Comparison of ENCODE assay signal across 18 cellular contexts in the genomic region with DNA sequence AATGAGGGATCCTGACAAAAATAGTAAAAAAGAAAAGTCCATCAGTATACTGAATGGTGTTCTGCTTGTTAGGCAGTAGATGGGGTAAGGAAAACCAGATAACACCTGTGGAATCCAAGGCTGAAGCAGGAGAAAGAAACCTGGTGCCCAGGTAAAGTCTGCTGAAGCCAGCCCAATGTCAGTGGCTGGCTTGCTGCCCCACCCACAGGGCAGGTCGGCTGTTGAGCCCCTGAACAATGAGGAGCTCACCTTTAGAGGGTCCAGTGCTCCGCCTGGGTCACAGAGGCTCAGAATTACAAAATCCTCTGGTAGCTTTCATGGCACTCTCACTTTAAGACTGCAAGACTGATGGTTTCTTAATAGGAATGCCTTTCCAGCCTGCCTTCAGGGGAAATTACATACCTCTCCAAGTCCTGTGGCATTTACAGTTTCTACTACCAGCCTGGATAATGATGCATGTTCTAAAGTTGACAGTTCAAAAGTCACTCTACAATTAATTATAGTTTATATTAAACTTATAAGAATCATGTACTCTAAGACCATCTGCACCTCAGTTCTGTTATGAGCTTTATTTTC. TPM values are rescaled to one million over a fixed set of nuclear protein-coding genes. Genes with fewer than 3 reads are reported as not detected.
DNase-seq lines count a peak whose midpoint lies in the region; ATAC-seq and TF ChIP-seq lines count a peak whose summit lies in the region.
"Had no signal": no experiment of that assay in that cellular context is flagged by ENCODE, and none has a peak within 500 bp of the region (broad histone marks: within the 10 kb centered on the region; RNA-seq: fewer than 3 reads in every experiment).

No MANE protein-coding gene starts in this region.

- H3K27ac Mint-ChIP-seq in GM23338 = no peak overlapping the region
- H3K27ac Mint-ChIP-seq in WTC11 = no peak overlapping the region
- H3K27ac Mint-ChIP-seq: IgD-negative memory B cell had no signal

- H3K27ac ChIP-seq in GM23338 (ENCODE audit: low read depth) (no peak overlapping the region), mesendoderm (ENCODE audit: low read depth, low read length) (no peak overlapping the region), adrenal gland (no peak overlapping the region)
- H3K27ac ChIP-seq: BLaER1 had no signal

- CTCF ChIA-PET in WTC11 (lab: Charles Lee) = no interaction called here

- no peak overlapping the region for H4K5ac ChIP-seq in mesendoderm (ENCODE audit: low read length)

- H3K9me3 ChIP-seq in adrenal gland (replicated peaks in 1 of 3) = no peaks in the 10 kb centered on the region
- H3K9me3 ChIP-seq: BLaER1, Caco-2 had no signal

- no peak overlapping the region for H3K56ac ChIP-seq in mesendoderm (ENCODE audit: low read length)

- H3K4me1 Mint-ChIP-seq in GM23338 (no peaks in the 10 kb centered on the region), WTC11 (0 out of 2 replicates have a peak, but pooled peaks cover 4% of the 10 kb centered on the region)
- H3K4me1 Mint-ChIP-seq: CD8-positive, alpha-beta memory T cell had no signal

- H3K79me2 ChIP-seq in GM23338 (replicated peaks; ENCODE audit: insufficient read depth) (no peaks in the 10 kb centered on the region), mesendoderm (ENCODE audit: control insufficient read depth, insufficient read depth, low read length) (no peaks in the 10 kb centered on the region)

- H2AK5ac ChIP-seq in mesendoderm (ENCODE audit: low read length) = no peak overlapping the region

- H3K4me2 ChIP-seq in GM23338 = no peak overlapping the region
- no peak overlapping the region for H3K4me2 ChIP-seq in mesendoderm (ENCODE audit: low read length)
- H3K4me2 ChIP-seq: BLaER1 had no signal

- no peaks in the 10 kb centered on the region for H4K20me1 ChIP-seq in GM23338 (replicated peaks; ENCODE audit: insufficient read depth)
- H4K20me1 ChIP-seq: BLaER1 had no signal

- H3K79me1 ChIP-seq in mesendoderm (ENCODE audit: low read length) = no peaks in the 10 kb centered on the region

- H3K9me2 ChIP-seq in GM23338 (ENCODE audit: insufficient read depth) = no peaks in the 10 kb centered on the region

- H2BK15ac ChIP-seq in mesendoderm (replicated peaks; ENCODE audit: low read depth) = no peak overlapping the region

- H3K27me3 ChIP-seq in GM23338 (ENCODE audit: insufficient read depth) (no peaks in the 10 kb centered on the region), mesendoderm (ENCODE audit: insufficient read depth, low read length, poor library complexity) (no peaks in the 10 kb centered on the region), adrenal gland (no peaks in the 10 kb centered on the region)
- H3K27me3 ChIP-seq: BLaER1 had no signal

- peaks cover 4% of the 10 kb centered on the region; the same call in 1 of the 2 replicates for H3K36me3 ChIP-seq in GM23338 (ENCODE audit: insufficient read depth)
- H3K36me3 ChIP-seq in mesendoderm (ENCODE audit: control insufficient read depth, insufficient read depth, low read length) = peaks cover 5% of the 10 kb centered on the region
- peaks cover 0 to 24% of the 10 kb centered on the region in 2 donors for H3K36me3 ChIP-seq in adrenal gland (replicated peaks in 1 of 2)

- peak; percentile 51 for DNase-seq in EH (ENCODE audit: low read depth)
- DNase-seq in GM23338 (ENCODE audit: low spot score) = no peak
- no peak for DNase-seq in WTC11 (ENCODE audit: low spot score)
- peak; percentile 22 for DNase-seq in mesendoderm
- no peak for DNase-seq in T-helper 2 cell
- no peak for DNase-seq in HK-2 (ENCODE audit: unreplicated experiment)
- no peak for DNase-seq in adrenal gland
- DNase-seq: 8988T; AML-193; Caco-2; CD8-positive, alpha-beta memory T cell; DND-41; HCEC 1CT had no signal

- WGBS in mesendoderm (ENCODE audit: extremely low coverage, insufficient coverage, low lambda C conversion rate) = no CpG with 5 or more reads among the region's 2 CpGs
- WGBS in adrenal gland, 4 donors = 84 to 100% (median 90%) methylated on average over 2 of the region's 2 CpGs

- intact Hi-C loops in adrenal gland (cut with DNase I) = no loop called here

- H3K4me3 Mint-ChIP-seq in GM23338 (no peak overlapping the region), WTC11 (no peak overlapping the region)
- H3K4me3 Mint-ChIP-seq: CD8-positive, alpha-beta memory T cell; IgD-negative memory B cell had no signal

- H3K9me3 Mint-ChIP-seq in GM23338 (no peaks in the 10 kb centered on the region), WTC11 (no peaks in the 10 kb centered on the region)
- H3K9me3 Mint-ChIP-seq: CD8-positive, alpha-beta memory T cell; IgD-negative memory B cell had no signal

- H3K23ac ChIP-seq in mesendoderm (ENCODE audit: low read length) = no peak overlapping the region

- H3K9ac ChIP-seq in mesendoderm (ENCODE audit: low read length) = no peak overlapping the region
- H3K9ac ChIP-seq: BLaER1 had no signal

- H3K18ac ChIP-seq in mesendoderm (ENCODE audit: low read length) = no peak overlapping the region

- no peak overlapping the region for H2BK5ac ChIP-seq in mesendoderm (ENCODE audit: low read length)

- POLR2A ChIA-PET in WTC11 (lab: Charles Lee) = no interaction called here

- H2BK120ac ChIP-seq in mesendoderm (ENCODE audit: low read depth, low read length) = no peak overlapping the region

- no peak for TF ChIP-seq POLR2A in adrenal gland (IDR thresholded peaks at IDR 0.05)

- no peak for TF ChIP-seq CTCF in GM23338 (conservative IDR thresholded peaks at IDR 0.05; ENCODE audit: low read depth in 2 of 2)
- no peak for TF ChIP-seq CTCF in WTC11 (IDR thresholded peaks at IDR 0.05)
- TF ChIP-seq CTCF in adrenal gland (IDR thresholded peaks at IDR 0.05) = no peak

- no peak overlapping the region for H3K4me3 ChIP-seq in GM23338
- H3K4me3 ChIP-seq in mesendoderm (ENCODE audit: low read length) = no peak overlapping the region
- no peak overlapping the region for H3K4me3 ChIP-seq in adrenal gland
- H3K4me3 ChIP-seq: BLaER1, GM12878 had no signal

- H3F3A ChIP-seq in GM23338 (replicated peaks; ENCODE audit: low read depth) = no peaks in the 10 kb centered on the region

- H4K8ac ChIP-seq in mesendoderm (ENCODE audit: low read depth, low read length) = no peak overlapping the region

- ATAC-seq in GM23338 (peak; percentile 60), WTC11 (peak; percentile 52), SK-N-SH treated with all-trans-retinoic acid at 6 μM for 48 hours (no peak)
- ATAC-seq: GM12878 had no signal

- no peak overlapping the region for H2AFZ ChIP-seq in GM23338

- H3K4me1 ChIP-seq in GM23338 (ENCODE audit: insufficient read depth) (no peaks in the 10 kb centered on the region), mesendoderm (ENCODE audit: control insufficient read depth, low read depth, low read length) (no peaks in the 10 kb centered on the region), adrenal gland (replicated peaks in 1 of 2) (no peaks in the 10 kb centered on the region)
- H3K4me1 ChIP-seq: Caco-2 had no signal

- H3K27me3 Mint-ChIP-seq in GM23338 (ENCODE audit: insufficient read depth, low read depth, poor library complexity) (no peaks in the 10 kb centered on the region), WTC11 (ENCODE audit: low read depth) (no peaks in the 10 kb centered on the region)
- H3K27me3 Mint-ChIP-seq: CD8-positive, alpha-beta memory T cell; IgD-negative memory B cell had no signal

- H3K4ac ChIP-seq in mesendoderm (ENCODE audit: low read depth, low read length) = no peak overlapping the region

- H3K36me3 Mint-ChIP-seq in GM23338 (ENCODE audit: low read depth) = no peaks in the 10 kb centered on the region
- peaks cover 8% of the 10 kb centered on the region; the same call in 1 of the 2 replicates for H3K36me3 Mint-ChIP-seq in WTC11

TF ChIP-seq in WTC11, 78 proteins besides CTCF, POLR2A, EP300 and RAD21 (continues in another document):
- no peak for TF ChIP-seq IRF2 (CRISPR knock-in tag; IDR thresholded peaks at IDR 0.05; ENCODE audit: borderline replicate concordance, low read depth)
- TF ChIP-seq NR1H2 (CRISPR knock-in tag; IDR thresholded peaks at IDR 0.05) = no peak
- no peak for TF ChIP-seq KAT7 (CRISPR knock-in tag; IDR thresholded peaks at IDR 0.05; ENCODE audit: borderline replicate concordance)

TF ChIP-seq in SK-N-SH treated with all-trans-retinoic acid at 6 μM for 48 hours, 23 proteins besides CTCF, POLR2A, EP300 and RAD21 (continues in another document):
- TF ChIP-seq BACH2 (CRISPR knock-in tag; IDR thresholded peaks at IDR 0.05; ENCODE audit: borderline replicate concordance) = no peak
- no peak for TF ChIP-seq ISL1 (CRISPR knock-in tag; IDR thresholded peaks at IDR 0.05)
- no peak for TF ChIP-seq TOX (CRISPR knock-in tag; IDR thresholded peaks at IDR 0.05; ENCODE audit: borderline replicate concordance)
- TF ChIP-seq PPARA (CRISPR knock-in tag; IDR thresholded peaks at IDR 0.05; ENCODE audit: borderline replicate concordance) = no peak
- TF ChIP-seq TCF4 (CRISPR knock-in tag; IDR thresholded peaks at IDR 0.05; ENCODE audit: borderline replicate concordance) = no peak
- TF ChIP-seq RARB (CRISPR knock-in tag; IDR thresholded peaks at IDR 0.05) = no peak
- TF ChIP-seq ZC3H10 (CRISPR knock-in tag; IDR thresholded peaks at IDR 0.05) = no peak

RNA-seq across cellular contexts. Expression of a gene that starts 23.8 kb away (rescaled TPM):
- 21.3 and 21.6 TPM in 2 replicates for total RNA-seq in GM23338 (2014; rRNA removed; shearing (Covaris generic))
- 7.2 and 9.5 TPM in 2 replicates for polyA plus RNA-seq in GM23338 (2016; fragmentation: Nextera tagmentation; extraction: Ambion mirVana)
- total RNA-seq in WTC11 (2021) = 22.7 to 28.0 TPM (median 25.6 TPM) in 3 replicates
- polyA plus RNA-seq in mesendoderm (2013, experiment 1 of 2) = 8.4 TPM
- polyA plus RNA-seq in mesendoderm (2013, experiment 2 of 2) = 8.0 TPM
- total RNA-seq in adrenal gland = 10 to 100 TPM; 22.0 to 48.4 (median 40.8) TPM
- polyA plus RNA-seq in adrenal gland = 10 to 100 TPM; 24.5 to 40.1 (median 28.1) TPM

RNA-seq across cellular contexts. Expression of a gene that starts 33.9 kb away (rescaled TPM):
- total RNA-seq in GM23338 (2014; rRNA removed; shearing (Covaris generic)) = 91.1 and 98.6 TPM in 2 replicates
- 189 and 214 TPM in 2 replicates for polyA plus RNA-seq in GM23338 (2016; fragmentation: Nextera tagmentation; extraction: Ambion mirVana)
- total RNA-seq in WTC11 (2021) = 95.3 to 102 TPM (median 96.4 TPM) in 3 replicates
- 146 TPM for polyA plus RNA-seq in mesendoderm (2013, experiment 1 of 2)
- 144 TPM for polyA plus RNA-seq in mesendoderm (2013, experiment 2 of 2)
- 10 to 100 TPM; 20.5 to 56.3 (median 34.3) TPM for total RNA-seq in adrenal gland
- 100 to 1,000 TPM in 1 of 3 donors, 10 to 100 TPM in 2; 48.8 to 103 (median 51.9) TPM for polyA plus RNA-seq in adrenal gland

RNA-seq across cellular contexts. Expression of a gene that starts 34.2 kb away (rescaled TPM):
- 43.4 and 47.1 TPM in 2 replicates for total RNA-seq in GM23338 (2014; rRNA removed; shearing (Covaris generic))
- polyA plus RNA-seq in GM23338 (2016; fragmentation: Nextera tagmentation; extraction: Ambion mirVana) (39.0 and 41.3 TPM in 2 replicates), adrenal gland (10 to 100 TPM; 53.9 to 86.7 (median 72.2) TPM)
- total RNA-seq in WTC11 (2021) (46.9 to 49.7 TPM (median 48.7 TPM) in 3 replicates), adrenal gland (100 to 1,000 TPM in 1 of 8 donors, 10 to 100 TPM in 7; 41.1 to 122 (median 58.5) TPM)
- polyA plus RNA-seq in mesendoderm (2013, experiment 1 of 2) = 31.6 TPM
- 32.5 TPM for polyA plus RNA-seq in mesendoderm (2013, experiment 2 of 2)

RNA-seq across cellular contexts. Expression of a gene that starts 39.1 kb away (rescaled TPM):
- total RNA-seq in GM23338 (2014; rRNA removed; shearing (Covaris generic)) = 0.69 TPM in 1 of 2 replicates, not detected in the other
- polyA plus RNA-seq in GM23338 (2016; fragmentation: Nextera tagmentation; extraction: Ambion mirVana) (0.37 and 0.56 TPM in 2 replicates), adrenal gland (10 to 100 TPM in 2 of 3 donors, 1 to 10 TPM in 1; 3.7 to 19.1 (median 17.9) TPM)
- total RNA-seq in WTC11 (2021) (1.8 to 3.4 TPM (median 2.8 TPM) in 3 replicates), adrenal gland (10 to 100 TPM in 1 of 8 donors, 1 to 10 TPM in 7; 1.7 to 18.9 (median 3.7) TPM)
- polyA plus RNA-seq in mesendoderm (2013, experiment 1 of 2) = 0.39 TPM
- polyA plus RNA-seq in mesendoderm (2013, experiment 2 of 2) = 0.66 TPM
- total RNA-seq: GM12878, H1 had no signal
- polyA plus RNA-seq: CD8-positive, alpha-beta memory T cell; IgD-negative memory B cell had no signal

Comparison
In these comparisons a context has a peak if more than half of its experiments do, and no peak if none do; other contexts are left out.
1. DNase-seq: peak in EH (single experiment) and mesendoderm (single experiment); none in GM23338 (single experiment), WTC11 (single experiment), T-helper 2 cell (0 of 5), HK-2 (single experiment) and adrenal gland (0 of 7).